In the genomic region with DNA sequence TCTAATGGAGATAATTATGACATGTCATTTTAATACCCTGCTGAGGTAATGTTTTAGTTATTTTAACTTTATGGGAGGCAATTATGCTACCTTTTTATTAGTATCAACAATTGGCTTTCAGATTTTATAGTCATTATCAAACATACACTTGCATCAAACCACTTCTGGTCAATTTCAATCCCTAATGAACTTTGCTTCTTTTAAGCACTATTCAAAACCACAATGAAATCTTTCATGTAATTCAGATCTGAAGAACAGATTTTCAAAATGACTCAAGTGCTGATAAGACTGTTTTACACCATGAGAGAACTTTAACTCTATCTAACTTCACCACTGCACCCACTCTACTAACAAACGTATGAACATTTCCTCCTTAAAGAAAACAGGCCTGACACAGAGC, we compare ENCODE assay signal across 14 cellular contexts. TPM values are rescaled to one million over a fixed set of nuclear protein-coding genes. Genes with fewer than 3 reads are reported as not detected.
DNase-seq lines count a peak whose midpoint lies in the region; ATAC-seq and TF ChIP-seq lines count a peak whose summit lies in the region.
"Had no signal": no experiment of that assay in that cellular context is flagged by ENCODE, and none has a peak within 500 bp of the region (broad histone marks: within the 10 kb centered on the region; RNA-seq: fewer than 3 reads in every experiment).

No MANE protein-coding gene starts in this region.

- DNase-seq in DMS79 (lab: John Stamatoyannopoulos, UW): peak; percentile 44
- no peak for DNase-seq in HFFc6
- DNase-seq in astrocyte of the hippocampus (ENCODE audit: low read depth, low spot score): peak; percentile 23
- no peak for DNase-seq in prostate gland (ENCODE audit: low spot score)
- DNase-seq in uterus: no peak
- no peak for DNase-seq in NCI-H82 treated with DMSO at 0.1 percent for 48 hours (lab: John Stamatoyannopoulos, UW; ENCODE audit: unreplicated experiment)
- no peak for DNase-seq in Right ventricle myocardium superior
- DNase-seq: BE2C, foreskin keratinocyte, MV-4-11, T1000 had no signal

- H3K36me3 Mint-ChIP-seq in HFFc6 (ENCODE audit: low read depth): 0 out of 2 replicates have a peak, but pooled peaks cover 7% of the 10 kb centered on the region
- peaks cover 36% of the 10 kb centered on the region for H3K36me3 Mint-ChIP-seq in nephron (ENCODE audit: low read depth)
- H3K36me3 Mint-ChIP-seq: memory B cell had no signal

- no peak for ATAC-seq in Right ventricle myocardium superior (ENCODE audit: poor library complexity)
- ATAC-seq: foreskin keratinocyte had no signal

- H3K4me1 ChIP-seq in prostate gland (replicated peaks) (no peaks in the 10 kb centered on the region), uterus (no peaks in the 10 kb centered on the region)
- H3K4me1 ChIP-seq: BE2C had no signal

- H3K27me3 ChIP-seq in prostate gland (replicated peaks; ENCODE audit: insufficient read depth) (no peaks in the 10 kb centered on the region), uterus (no peaks in the 10 kb centered on the region)
- H3K27me3 ChIP-seq: BE2C, foreskin keratinocyte had no signal

- H3K27ac ChIP-seq in prostate gland: no peak overlapping the region
- no peak overlapping the region for H3K27ac ChIP-seq in uterus
- H3K27ac ChIP-seq: foreskin keratinocyte had no signal

- H3K4me1 Mint-ChIP-seq in HFFc6 (ENCODE audit: low read depth) (peaks cover 97% of the 10 kb centered on the region), nephron (peaks cover 31% of the 10 kb centered on the region)
- H3K4me1 Mint-ChIP-seq: memory B cell had no signal

- H3K9me3 Mint-ChIP-seq in HFFc6 (no peaks in the 10 kb centered on the region), nephron (no peaks in the 10 kb centered on the region)
- H3K9me3 Mint-ChIP-seq: brain, memory B cell had no signal

- no peak overlapping the region for H3K4me3 ChIP-seq in prostate gland
- no peak overlapping the region for H3K4me3 ChIP-seq in uterus

- H3K27me3 Mint-ChIP-seq in HFFc6 (ENCODE audit: insufficient read depth) (peaks cover 2% of the 10 kb centered on the region; the same call in 1 of the 2 replicates), nephron (ENCODE audit: low read depth) (no peaks in the 10 kb centered on the region)
- H3K27me3 Mint-ChIP-seq: memory B cell had no signal

- peak overlapping the region; percentile 23 for H3K27ac Mint-ChIP-seq in HFFc6
- H3K27ac Mint-ChIP-seq in nephron: peak overlapping the region; percentile 43 to 77 (median 59)
- H3K27ac Mint-ChIP-seq: memory B cell had no signal

- 58% methylated on average over 1 of the region's 1 CpG for WGBS in prostate gland

- TF ChIP-seq POLR2A in prostate gland (IDR thresholded peaks at IDR 0.05) (no peak), uterus (IDR thresholded peaks at IDR 0.05) (no peak)

- intact Hi-C loops in prostate gland (cut with DNase I): no loop called here
- intact Hi-C loops in uterus (cut with DNase I; ENCODE audit: low total_unique reads): no loop called here
- intact Hi-C loops in Right ventricle myocardium superior (cut with DNase I): no loop called here

- H3K4me3 Mint-ChIP-seq in HFFc6 (peak overlapping the region; percentile 10), nephron (no peak overlapping the region)
- H3K4me3 Mint-ChIP-seq: brain, memory B cell had no signal

- TF ChIP-seq CTCF in HFFc6 (IDR thresholded peaks at IDR 0.05) (no peak), nephron (IDR thresholded peaks at IDR 0.05; ENCODE audit: unreplicated experiment in 3 of 3) (no peak), prostate gland (IDR thresholded peaks at IDR 0.05) (no peak), uterus (IDR thresholded peaks at IDR 0.05) (no peak)

- no peaks in the 10 kb centered on the region for H3K36me3 ChIP-seq in prostate gland
- no peaks in the 10 kb centered on the region for H3K36me3 ChIP-seq in uterus
- H3K36me3 ChIP-seq: BE2C had no signal

- H3K9me3 ChIP-seq in prostate gland (no peaks in the 10 kb centered on the region), uterus (no peaks in the 10 kb centered on the region)
- H3K9me3 ChIP-seq: BE2C had no signal

RNA-seq across cellular contexts. Expression of a gene that starts 25.9 kb away (rescaled TPM):
- 10 to 100 TPM in 5 of 6 experiments, 1 to 10 TPM in 1; 7.9 to 18.7 (median 13.9) TPM for total RNA-seq in HFFc6 (2021; fragmentation: NEBNext Ultra II Directional; extraction: Animal tissue kit (Norgen Biotek cat#: 25700))
- total RNA-seq in prostate gland (1 to 10 TPM; 5.7 to 6.7 TPM), uterus (1 to 10 TPM in 2 of 4 donors, under 1 TPM in 1, not detected in 1; 0.26 to 8.2 (median 2.7) TPM), Right ventricle myocardium superior (3.6 TPM)

Comparison
In these comparisons a context has a peak if more than half of its experiments do, and no peak if none do; other contexts are left out.
1. DNase-seq: peak in DMS79 (single experiment) and astrocyte of the hippocampus (single experiment); none in HFFc6 (single experiment), prostate gland (single experiment), uterus (0 of 2), NCI-H82 treated with DMSO at 0.1 percent for 48 hours (single experiment) and Right ventricle myocardium superior (single experiment).